17 cellular contexts compared by ENCODE assay signal in the genomic region with DNA sequence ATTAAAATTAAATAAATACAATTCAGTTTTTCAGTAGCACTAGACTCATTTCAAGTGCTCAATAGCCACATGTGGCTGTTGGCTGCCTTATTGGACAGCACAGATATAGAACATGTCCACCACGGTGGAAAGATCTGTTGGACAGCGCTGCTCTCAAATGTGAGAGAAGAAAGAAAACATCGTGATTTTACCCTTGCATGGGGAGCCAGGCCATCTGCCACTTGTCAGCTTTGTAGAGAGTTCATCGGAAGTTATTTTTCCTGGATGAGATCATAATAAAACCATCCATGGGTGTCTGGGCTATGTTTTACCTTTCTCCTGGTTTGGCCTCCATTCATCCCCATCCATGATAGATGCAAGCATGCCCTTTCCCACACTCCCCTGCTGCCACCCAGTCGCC. TPM values are rescaled to one million over a fixed set of nuclear protein-coding genes. Genes with fewer than 3 reads are reported as not detected.
DNase-seq lines count a peak whose midpoint lies in the region; ATAC-seq and TF ChIP-seq lines count a peak whose summit lies in the region.
"Had no signal": no experiment of that assay in that cellular context is flagged by ENCODE, and none has a peak within 500 bp of the region (broad histone marks: within the 10 kb centered on the region; RNA-seq: fewer than 3 reads in every experiment).

No MANE protein-coding gene starts in this region.

- DNase-seq in G401 (ENCODE audit: low spot score) (peak; percentile 87), NCI-H2171 treated with DMSO at 0.1 percent for 48 hours (lab: John Stamatoyannopoulos, UW) (peak; percentile 50), cerebellum (ENCODE audit: low spot score) (peak; percentile 72), DMS114 treated with DMSO at 0.1 percent for 48 hours (lab: John Stamatoyannopoulos, UW; ENCODE audit: unreplicated experiment) (no peak), left lobe of liver (ENCODE audit: low spot score) (no peak), UCSD-AML1 (lab: John Stamatoyannopoulos, UW; ENCODE audit: unreplicated experiment) (no peak)
- DNase-seq: BE2C; CD8-positive, alpha-beta T cell; COR-L47; DMS79; EL; GDM1 had no signal

- POLR2A ChIA-PET in HEK293 (lab: Yijun Ruan, JAX) = no interaction called here

- H3K9me3 ChIP-seq in HEK293 (ENCODE audit: control insufficient read depth, insufficient read depth, low read depth, low read length) = no peaks in the 10 kb centered on the region
- H3K9me3 ChIP-seq: BE2C had no signal

- no peak overlapping the region for H3K27ac ChIP-seq in HEK293 (ENCODE audit: extremely low read depth, low read depth, low read length)
- H3K27ac ChIP-seq: A549, C4-2B, KMS-11 had no signal

- H3K4me1 ChIP-seq in HEK293 (ENCODE audit: control insufficient read depth, insufficient read depth, low read length) = peaks cover 7% of the 10 kb centered on the region; the same call in 1 of the 2 replicates
- H3K4me1 ChIP-seq: A549 had no signal

- no peak overlapping the region for H3K4me3 ChIP-seq in HEK293 (ENCODE audit: low read depth, low read length)
- H3K4me3 ChIP-seq: A549 had no signal

- ATAC-seq in left lobe of liver = no peak
- ATAC-seq: A549; CD8-positive, alpha-beta T cell; HepG2 had no signal

- in situ Hi-C loops in G401 (cut with HindIII; ENCODE audit: low sequenced_read_pairs) = no loop called here

- CTCF ChIA-PET in HEK293 (lab: Yijun Ruan, JAX) = no interaction called here

- no peak for TF ChIP-seq CTCF in HEK293 (tag by site-specific recombination; IDR thresholded peaks at IDR 0.05)

- H3K36me3 ChIP-seq in HEK293 (ENCODE audit: control insufficient read depth in 2 of 2, insufficient read depth in 1 of 2, low read length in 2 of 2) = no peaks in the 10 kb centered on the region
- H3K36me3 ChIP-seq: BE2C had no signal

TF ChIP-seq in HEK293, 187 proteins besides CTCF, POLR2A, EP300 and RAD21:
- TF ChIP-seq ZNF24 (tag by site-specific recombination; IDR thresholded peaks at IDR 0.05) (no peak), ZNF221 (tag by site-specific recombination; IDR thresholded peaks at IDR 0.05; ENCODE audit: borderline replicate concordance) (no peak), ZNF354C (tag by site-specific recombination; IDR thresholded peaks at IDR 0.05; ENCODE audit: borderline replicate concordance, low read depth) (no peak), ZNF174 (tag by site-specific recombination; IDR thresholded peaks at IDR 0.05) (no peak)
- TF ChIP-seq, protein P1, sequence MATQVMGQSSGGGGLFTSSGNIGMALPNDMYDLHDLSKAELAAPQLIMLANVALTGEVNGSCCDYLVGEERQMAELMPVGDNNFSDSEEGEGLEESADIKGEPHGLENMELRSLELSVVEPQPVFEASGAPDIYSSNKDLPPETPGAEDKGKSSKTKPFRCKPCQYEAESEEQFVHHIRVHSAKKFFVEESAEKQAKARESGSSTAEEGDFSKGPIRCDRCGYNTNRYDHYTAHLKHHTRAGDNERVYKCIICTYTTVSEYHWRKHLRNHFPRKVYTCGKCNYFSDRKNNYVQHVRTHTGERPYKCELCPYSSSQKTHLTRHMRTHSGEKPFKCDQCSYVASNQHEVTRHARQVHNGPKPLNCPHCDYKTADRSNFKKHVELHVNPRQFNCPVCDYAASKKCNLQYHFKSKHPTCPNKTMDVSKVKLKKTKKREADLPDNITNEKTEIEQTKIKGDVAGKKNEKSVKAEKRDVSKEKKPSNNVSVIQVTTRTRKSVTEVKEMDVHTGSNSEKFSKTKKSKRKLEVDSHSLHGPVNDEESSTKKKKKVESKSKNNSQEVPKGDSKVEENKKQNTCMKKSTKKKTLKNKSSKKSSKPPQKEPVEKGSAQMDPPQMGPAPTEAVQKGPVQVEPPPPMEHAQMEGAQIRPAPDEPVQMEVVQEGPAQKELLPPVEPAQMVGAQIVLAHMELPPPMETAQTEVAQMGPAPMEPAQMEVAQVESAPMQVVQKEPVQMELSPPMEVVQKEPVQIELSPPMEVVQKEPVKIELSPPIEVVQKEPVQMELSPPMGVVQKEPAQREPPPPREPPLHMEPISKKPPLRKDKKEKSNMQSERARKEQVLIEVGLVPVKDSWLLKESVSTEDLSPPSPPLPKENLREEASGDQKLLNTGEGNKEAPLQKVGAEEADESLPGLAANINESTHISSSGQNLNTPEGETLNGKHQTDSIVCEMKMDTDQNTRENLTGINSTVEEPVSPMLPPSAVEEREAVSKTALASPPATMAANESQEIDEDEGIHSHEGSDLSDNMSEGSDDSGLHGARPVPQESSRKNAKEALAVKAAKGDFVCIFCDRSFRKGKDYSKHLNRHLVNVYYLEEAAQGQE (tag by site-specific recombination; IDR thresholded peaks at IDR 0.05) = peak; percentile 61

RNA-seq across cellular contexts. Expression of gene KIF3B, which starts 5.8 kb away (rescaled TPM):
- total RNA-seq in G401 (2014; rRNA removed; shearing (Covaris generic)) = 14.6 and 19.1 TPM in 2 replicates
- total RNA-seq in cerebellum (57.4 TPM), left lobe of liver (19.3 TPM)

Comparison
In these comparisons a context has a peak if more than half of its experiments do, and no peak if none do; other contexts are left out.
1. DNase-seq: peak in G401 (single experiment), NCI-H2171 treated with DMSO at 0.1 percent for 48 hours (single experiment) and cerebellum (single experiment); none in DMS114 treated with DMSO at 0.1 percent for 48 hours (single experiment), left lobe of liver (single experiment) and UCSD-AML1 (single experiment).